Comparison of ENCODE assay signal across 2 cellular contexts in the genomic region with DNA sequence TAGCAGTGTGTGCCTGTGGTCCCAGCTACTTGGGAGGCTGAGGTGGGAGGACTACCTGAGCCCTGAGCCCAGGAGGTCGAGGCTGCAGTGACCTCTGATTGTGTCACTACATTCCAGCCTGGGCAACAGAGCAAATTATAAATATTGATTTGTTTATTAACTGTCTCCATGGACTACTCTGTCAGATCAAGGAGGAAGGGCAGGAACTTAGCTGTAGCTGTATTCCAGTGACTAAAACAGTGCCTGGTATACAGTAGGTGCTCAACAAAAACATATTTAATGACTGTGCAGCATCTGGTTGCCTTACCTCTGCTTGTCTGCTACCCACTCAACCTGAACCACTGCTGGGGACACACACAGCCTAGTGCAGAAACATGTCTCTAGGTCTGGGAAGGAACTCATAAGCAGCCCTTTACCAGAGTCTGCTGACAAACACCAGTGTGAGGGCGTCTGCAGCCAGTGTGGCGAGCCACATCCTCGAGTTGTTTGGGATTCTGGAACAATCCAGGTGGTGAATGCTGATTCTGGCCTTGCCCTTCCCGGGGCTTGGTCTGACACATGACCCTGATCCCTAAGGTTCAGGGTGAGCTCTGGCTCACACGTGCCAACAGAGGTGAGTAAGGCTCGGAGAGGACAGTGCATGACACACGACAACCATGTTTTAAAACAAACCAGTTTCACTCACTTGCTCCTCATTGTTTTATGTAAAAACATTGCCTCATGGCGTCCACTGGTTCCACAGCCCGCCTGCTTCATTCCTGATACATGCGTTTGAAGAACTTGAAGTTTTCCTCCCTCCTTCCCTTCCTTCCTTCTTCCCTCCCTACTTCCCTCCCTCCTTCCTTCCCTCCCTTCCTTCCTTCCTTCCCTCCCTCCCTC.
TF ChIP-seq lines count a peak whose summit lies in the region.

No MANE protein-coding gene starts in this region.

TF ChIP-seq in GM23338, 12 proteins besides CTCF, POLR2A, EP300 and RAD21:
- TF ChIP-seq ZNF114 (CRISPR knock-in tag; IDR thresholded peaks at IDR 0.05) = no peak
- TF ChIP-seq EZH2 (IDR thresholded peaks at IDR 0.05; ENCODE audit: low read depth, unreplicated experiment) = no peak
- TF ChIP-seq JUNB (IDR thresholded peaks at IDR 0.05; ENCODE audit: unreplicated experiment) = no peak
- TF ChIP-seq, protein P1, sequence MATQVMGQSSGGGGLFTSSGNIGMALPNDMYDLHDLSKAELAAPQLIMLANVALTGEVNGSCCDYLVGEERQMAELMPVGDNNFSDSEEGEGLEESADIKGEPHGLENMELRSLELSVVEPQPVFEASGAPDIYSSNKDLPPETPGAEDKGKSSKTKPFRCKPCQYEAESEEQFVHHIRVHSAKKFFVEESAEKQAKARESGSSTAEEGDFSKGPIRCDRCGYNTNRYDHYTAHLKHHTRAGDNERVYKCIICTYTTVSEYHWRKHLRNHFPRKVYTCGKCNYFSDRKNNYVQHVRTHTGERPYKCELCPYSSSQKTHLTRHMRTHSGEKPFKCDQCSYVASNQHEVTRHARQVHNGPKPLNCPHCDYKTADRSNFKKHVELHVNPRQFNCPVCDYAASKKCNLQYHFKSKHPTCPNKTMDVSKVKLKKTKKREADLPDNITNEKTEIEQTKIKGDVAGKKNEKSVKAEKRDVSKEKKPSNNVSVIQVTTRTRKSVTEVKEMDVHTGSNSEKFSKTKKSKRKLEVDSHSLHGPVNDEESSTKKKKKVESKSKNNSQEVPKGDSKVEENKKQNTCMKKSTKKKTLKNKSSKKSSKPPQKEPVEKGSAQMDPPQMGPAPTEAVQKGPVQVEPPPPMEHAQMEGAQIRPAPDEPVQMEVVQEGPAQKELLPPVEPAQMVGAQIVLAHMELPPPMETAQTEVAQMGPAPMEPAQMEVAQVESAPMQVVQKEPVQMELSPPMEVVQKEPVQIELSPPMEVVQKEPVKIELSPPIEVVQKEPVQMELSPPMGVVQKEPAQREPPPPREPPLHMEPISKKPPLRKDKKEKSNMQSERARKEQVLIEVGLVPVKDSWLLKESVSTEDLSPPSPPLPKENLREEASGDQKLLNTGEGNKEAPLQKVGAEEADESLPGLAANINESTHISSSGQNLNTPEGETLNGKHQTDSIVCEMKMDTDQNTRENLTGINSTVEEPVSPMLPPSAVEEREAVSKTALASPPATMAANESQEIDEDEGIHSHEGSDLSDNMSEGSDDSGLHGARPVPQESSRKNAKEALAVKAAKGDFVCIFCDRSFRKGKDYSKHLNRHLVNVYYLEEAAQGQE (IDR thresholded peaks at IDR 0.05; ENCODE audit: unreplicated experiment) = no peak
- TF ChIP-seq STAT1 (IDR thresholded peaks at IDR 0.05; ENCODE audit: unreplicated experiment) = no peak
- no peak for TF ChIP-seq EZH2phosphoT487 (IDR thresholded peaks at IDR 0.05; ENCODE audit: unreplicated experiment)

TF ChIP-seq in H1, 55 proteins besides CTCF, POLR2A, EP300 and RAD21:
- TF ChIP-seq, protein P2, sequence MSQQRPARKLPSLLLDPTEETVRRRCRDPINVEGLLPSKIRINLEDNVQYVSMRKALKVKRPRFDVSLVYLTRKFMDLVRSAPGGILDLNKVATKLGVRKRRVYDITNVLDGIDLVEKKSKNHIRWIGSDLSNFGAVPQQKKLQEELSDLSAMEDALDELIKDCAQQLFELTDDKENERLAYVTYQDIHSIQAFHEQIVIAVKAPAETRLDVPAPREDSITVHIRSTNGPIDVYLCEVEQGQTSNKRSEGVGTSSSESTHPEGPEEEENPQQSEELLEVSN (IDR thresholded peaks at IDR 0.05) = peak; percentile 70
- no peak for TF ChIP-seq HDAC6 (IDR thresholded peaks at IDR 0.05; ENCODE audit: low read depth, low read length)
- TF ChIP-seq, protein P3, sequence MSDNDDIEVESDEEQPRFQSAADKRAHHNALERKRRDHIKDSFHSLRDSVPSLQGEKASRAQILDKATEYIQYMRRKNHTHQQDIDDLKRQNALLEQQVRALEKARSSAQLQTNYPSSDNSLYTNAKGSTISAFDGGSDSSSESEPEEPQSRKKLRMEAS (IDR thresholded peaks at IDR 0.05) = peak; percentile 62; the same call in 1 of the 2 replicates
